ENCODE assay signal across 21 cellular contexts in the genomic region with DNA sequence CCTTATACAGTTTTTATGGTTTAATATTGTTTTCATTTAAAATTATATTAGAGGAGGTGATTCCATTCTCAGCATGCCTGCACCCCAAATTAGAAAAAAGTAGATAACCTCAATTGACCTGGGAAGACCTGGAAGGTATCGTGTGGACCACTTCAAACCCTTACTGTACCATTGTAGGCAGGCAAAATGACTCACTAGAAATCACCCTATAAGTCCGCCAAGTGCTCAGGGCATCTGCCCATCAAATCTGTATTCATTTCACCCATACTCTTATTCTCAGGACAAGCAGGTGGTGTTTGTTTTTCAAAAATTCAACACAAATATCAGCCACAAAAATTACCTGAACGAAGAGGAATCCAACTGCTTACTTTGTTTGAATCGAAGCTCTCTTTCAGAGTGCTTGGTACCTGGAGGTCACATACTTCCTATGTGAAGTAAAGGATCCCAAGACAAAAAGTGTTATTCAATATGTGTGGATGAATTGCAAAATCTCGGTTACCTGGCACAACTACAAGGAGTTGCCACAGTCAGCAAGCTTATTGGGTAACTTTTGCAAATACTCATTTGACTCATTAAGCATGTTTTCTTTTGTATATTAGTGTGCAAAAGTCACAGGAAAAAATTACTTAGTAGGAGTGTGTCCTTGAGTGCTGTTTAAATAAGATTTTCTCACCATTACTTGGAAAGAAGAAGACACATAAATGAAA.
DNase-seq lines count a peak whose midpoint lies in the region; ATAC-seq and TF ChIP-seq lines count a peak whose summit lies in the region.
"Had no signal": no experiment of that assay in that cellular context is flagged by ENCODE, and none has a peak within 500 bp of the region (broad histone marks: within the 10 kb centered on the region; RNA-seq: fewer than 3 reads in every experiment).

No MANE protein-coding gene starts in this region.

- H4K20me1 ChIP-seq in fibroblast of lung (ENCODE audit: control insufficient read depth, extremely low read depth, insufficient read depth, low read length), result no peaks in the 10 kb centered on the region

- H3K9me3 Mint-ChIP-seq in activated naive CD4-positive, alpha-beta T cell treated with anti-CD3 and anti-CD28 coated beads, Interleukin-2, amount 50 U/mL, for 72 hours, result no peaks in the 10 kb centered on the region
- H3K9me3 Mint-ChIP-seq in activated T-helper 1 cell treated with anti-CD3 and anti-CD28 coated beads, Interleukin-12 subunit alpha, Interleukin-12 subunit beta, Interleukin-2, Interleukin-4 antibody, amounts not matched to agents 30 ng/mL and 10 ng/mL and 1 ng/mL, durations not matched to agents 14 hours and 24 hours and 36 hours, result no peaks in the 10 kb centered on the region

- no peak overlapping the region for H2AFZ ChIP-seq in fibroblast of lung (ENCODE audit: low read length)
- H2AFZ ChIP-seq: parathyroid adenoma had no signal

- ATAC-seq in lung (ENCODE audit: insufficient read depth, low FRiP score), result peak; percentile 64
- no peak for ATAC-seq in activated naive CD4-positive, alpha-beta T cell treated with anti-CD3 and anti-CD28 coated beads, Interleukin-2, amount 50 U/mL, for 72 hours
- ATAC-seq: left colon; stimulated activated naive CD8-positive, alpha-beta T cell treated with anti-CD3 and anti-CD28 coated beads, Interleukin-15, Interleukin-2, amounts not matched to agents 100 U/mL and 50 U/mL, for 24 hours had no signal

- H3K9me3 ChIP-seq in fibroblast of lung (ENCODE audit: control insufficient read depth, insufficient read depth, low read depth, low read length) (no peaks in the 10 kb centered on the region), lung (ENCODE audit: control insufficient read depth in 2 of 2, insufficient read depth in 1 of 2, low read length in 1 of 2) (peaks cover 0 to 2% of the 10 kb centered on the region in 2 donors)

- H3K4me1 Mint-ChIP-seq in activated T-helper 1 cell treated with anti-CD3 and anti-CD28 coated beads, Interleukin-12 subunit alpha, Interleukin-12 subunit beta, Interleukin-2, Interleukin-4 antibody, amounts not matched to agents 30 ng/mL and 10 ng/mL and 1 ng/mL, durations not matched to agents 14 hours and 24 hours and 36 hours (ENCODE audit: low read depth), result no peaks in the 10 kb centered on the region

- H3K4me1 ChIP-seq in fibroblast of lung (ENCODE audit: control insufficient read depth, extremely low read depth, insufficient read depth, low read length), result no peaks in the 10 kb centered on the region
- H3K4me1 ChIP-seq in lung (ENCODE audit: control insufficient read depth in 2 of 2, insufficient read depth in 2 of 2, low read length in 2 of 2), result no peaks in the 10 kb centered on the region
- H3K4me1 ChIP-seq: parathyroid adenoma had no signal

- H3K4me3 Mint-ChIP-seq in activated T-helper 1 cell treated with anti-CD3 and anti-CD28 coated beads, Interleukin-12 subunit alpha, Interleukin-12 subunit beta, Interleukin-2, Interleukin-4 antibody, amounts not matched to agents 30 ng/mL and 10 ng/mL and 1 ng/mL, durations not matched to agents 14 hours and 24 hours and 36 hours, result no peak overlapping the region

- no peak overlapping the region for H3K27ac Mint-ChIP-seq in activated naive CD4-positive, alpha-beta T cell treated with anti-CD3 and anti-CD28 coated beads, Interleukin-2, amount 50 U/mL, for 72 hours
- no peak overlapping the region for H3K27ac Mint-ChIP-seq in activated T-helper 1 cell treated with anti-CD3 and anti-CD28 coated beads, Interleukin-12 subunit alpha, Interleukin-12 subunit beta, Interleukin-2, Interleukin-4 antibody, amounts not matched to agents 30 ng/mL and 10 ng/mL and 1 ng/mL, durations not matched to agents 14 hours and 24 hours and 36 hours

- 58 to 67% methylated on average over 5 of the region's 5 CpGs for WGBS in lung, 2 donors

- H3K36me3 Mint-ChIP-seq in activated naive CD4-positive, alpha-beta T cell treated with anti-CD3 and anti-CD28 coated beads, Interleukin-2, amount 50 U/mL, for 72 hours, result no peaks in the 10 kb centered on the region
- H3K36me3 Mint-ChIP-seq in activated T-helper 1 cell treated with anti-CD3 and anti-CD28 coated beads, Interleukin-12 subunit alpha, Interleukin-12 subunit beta, Interleukin-2, Interleukin-4 antibody, amounts not matched to agents 30 ng/mL and 10 ng/mL and 1 ng/mL, durations not matched to agents 14 hours and 24 hours and 36 hours (ENCODE audit: low read depth), result no peaks in the 10 kb centered on the region

- no peaks in the 10 kb centered on the region for H3K79me2 ChIP-seq in fibroblast of lung (ENCODE audit: control insufficient read depth, insufficient read depth, low read length)
- H3K79me2 ChIP-seq: parathyroid adenoma had no signal

- POLR2A ChIA-PET in RWPE1 (lab: Yijun Ruan, JAX; ENCODE audit: low non-redundant PET), result no interaction called here

- H3K27me3 ChIP-seq in fibroblast of lung (ENCODE audit: control insufficient read depth, insufficient read depth, low read length), result no peaks in the 10 kb centered on the region
- no peaks in the 10 kb centered on the region for H3K27me3 ChIP-seq in lung (ENCODE audit: control insufficient read depth, insufficient read depth)

- no peak overlapping the region for H3K9ac ChIP-seq in fibroblast of lung (ENCODE audit: insufficient read depth, low read length)
- H3K9ac ChIP-seq: KMS-11, parathyroid adenoma had no signal

- H3K4me2 ChIP-seq in fibroblast of lung (ENCODE audit: extremely low read depth, insufficient read depth, low read length), result no peak overlapping the region
- H3K4me2 ChIP-seq: KMS-11 had no signal

- CTCF ChIA-PET in RWPE1 (lab: Yijun Ruan, JAX), result interaction anchor here (0.7 kb wide), 1 partner anchor 191 kb away, joined by 3 read pairs; no protein-coding TSS in a partner anchor

- no peak overlapping the region for H3K4me3 ChIP-seq in AG10803 (ENCODE audit: low read length)
- H3K4me3 ChIP-seq in fibroblast of lung (replicated peaks in 1 of 4; ENCODE audit: control extremely low read depth in 1 of 4, insufficient read depth in 1 of 4, low read depth in 3 of 4, low read length in 4 of 4), result no peak overlapping the region
- no peak overlapping the region for H3K4me3 ChIP-seq in lung

- no peak overlapping the region for H3K27ac ChIP-seq in RWPE1
- H3K27ac ChIP-seq in fibroblast of lung (ENCODE audit: insufficient read depth, low read length), result no peak overlapping the region
- H3K27ac ChIP-seq in lung (ENCODE audit: low read depth in 1 of 2, low read length in 1 of 2), result no peak overlapping the region
- H3K27ac ChIP-seq: HL-60, KMS-11, parathyroid adenoma had no signal

- TF ChIP-seq CTCF in AG10803 (conservative IDR thresholded peaks at IDR 0.05; ENCODE audit: low read length) (no peak), RWPE1 (conservative IDR thresholded peaks at IDR 0.05; ENCODE audit: low read depth) (no peak), fibroblast of lung (conservative IDR thresholded peaks at IDR 0.05 in 1 of 2, IDR thresholded peaks at IDR 0.05 in 1 of 2; ENCODE audit: low read depth in 1 of 2, low read length in 2 of 2) (no peak), lung (IDR thresholded peaks at IDR 0.05; ENCODE audit: control extremely low read depth, extremely low read depth) (no peak)

- intact Hi-C loops in activated T-helper 1 cell treated with anti-CD3 and anti-CD28 coated beads, Interleukin-12 subunit alpha, Interleukin-12 subunit beta, Interleukin-2, Interleukin-4 antibody, amounts not matched to agents 30 ng/mL and 10 ng/mL and 1 ng/mL, durations not matched to agents 14 hours and 24 hours and 36 hours (cut with micrococcal nuclease), result no loop called here

- DNase-seq in AG10803 (ENCODE audit: low read depth) (peak; percentile 78), RWPE1 (ENCODE audit: low spot score) (peak; percentile 80), fibroblast of lung (ENCODE audit: low read depth in 2 of 2) (peak; percentile 44 to 45), lung (ENCODE audit: low spot score) (peak; percentile 73), NCI-H524 (lab: John Stamatoyannopoulos, UW) (no peak), HT-29 (ENCODE audit: low spot score) (no peak)
- no peak for DNase-seq in activated naive CD4-positive, alpha-beta T cell treated with anti-CD3 and anti-CD28 coated beads, Interleukin-2, amount 50 U/mL, for 72 hours (ENCODE audit: low spot score in 2 of 2)
- no peak for DNase-seq in activated T-helper 1 cell treated with anti-CD3 and anti-CD28 coated beads, Interleukin-12 subunit alpha, Interleukin-12 subunit beta, Interleukin-2, Interleukin-4 antibody, amounts not matched to agents 30 ng/mL and 10 ng/mL and 1 ng/mL, durations not matched to agents 14 hours and 24 hours and 36 hours (ENCODE audit: low spot score)
- DNase-seq: ACHN; activated effector memory CD4-positive, alpha-beta T cell treated with Interleukin-2 at 50 U/mL for 16 hours; EL; GOT3; left colon; NCI-H1417; NK-92 treated with Interleukin-12 subunit alpha and Interleukin-12 subunit beta, amount 100 ng/mL, for 24 hours; SHP77; stimulated activated CD4-positive, alpha-beta T cell treated with anti-CD3 and anti-CD28 coated beads, Interleukin-12 subunit alpha, Interleukin-12 subunit beta, amount 100 ng/mL, for 4 hours; stimulated activated naive CD8-positive, alpha-beta T cell treated with anti-CD3 and anti-CD28 coated beads, Interleukin-15, Interleukin-2, amounts not matched to agents 100 U/mL and 50 U/mL, for 24 hours had no signal

- H3K27me3 Mint-ChIP-seq in activated T-helper 1 cell treated with anti-CD3 and anti-CD28 coated beads, Interleukin-12 subunit alpha, Interleukin-12 subunit beta, Interleukin-2, Interleukin-4 antibody, amounts not matched to agents 30 ng/mL and 10 ng/mL and 1 ng/mL, durations not matched to agents 14 hours and 24 hours and 36 hours (ENCODE audit: insufficient read depth), result peaks cover 7% of the 10 kb centered on the region

- no peaks in the 10 kb centered on the region for H3K36me3 ChIP-seq in fibroblast of lung (ENCODE audit: control insufficient read depth, insufficient read depth, low read length)
- H3K36me3 ChIP-seq in lung (ENCODE audit: control insufficient read depth in 2 of 2, insufficient read depth in 2 of 2, low read length in 2 of 2), result no peaks in the 10 kb centered on the region

Comparison
In these comparisons a context has a peak if more than half of its experiments do, and no peak if none do; other contexts are left out.
1. DNase-seq: peak in AG10803 (single experiment), RWPE1 (single experiment), fibroblast of lung (2 of 2) and lung (single experiment); none in NCI-H524 (0 of 2), HT-29 (single experiment), activated naive CD4-positive, alpha-beta T cell treated with anti-CD3 and anti-CD28 coated beads, Interleukin-2, amount 50 U/mL, for 72 hours (0 of 2) and activated T-helper 1 cell treated with anti-CD3 and anti-CD28 coated beads, Interleukin-12 subunit alpha, Interleukin-12 subunit beta, Interleukin-2, Interleukin-4 antibody, amounts not matched to agents 30 ng/mL and 10 ng/mL and 1 ng/mL, durations not matched to agents 14 hours and 24 hours and 36 hours (single experiment).